Comparison of ENCODE assay signal across 17 cellular contexts in the genomic region with DNA sequence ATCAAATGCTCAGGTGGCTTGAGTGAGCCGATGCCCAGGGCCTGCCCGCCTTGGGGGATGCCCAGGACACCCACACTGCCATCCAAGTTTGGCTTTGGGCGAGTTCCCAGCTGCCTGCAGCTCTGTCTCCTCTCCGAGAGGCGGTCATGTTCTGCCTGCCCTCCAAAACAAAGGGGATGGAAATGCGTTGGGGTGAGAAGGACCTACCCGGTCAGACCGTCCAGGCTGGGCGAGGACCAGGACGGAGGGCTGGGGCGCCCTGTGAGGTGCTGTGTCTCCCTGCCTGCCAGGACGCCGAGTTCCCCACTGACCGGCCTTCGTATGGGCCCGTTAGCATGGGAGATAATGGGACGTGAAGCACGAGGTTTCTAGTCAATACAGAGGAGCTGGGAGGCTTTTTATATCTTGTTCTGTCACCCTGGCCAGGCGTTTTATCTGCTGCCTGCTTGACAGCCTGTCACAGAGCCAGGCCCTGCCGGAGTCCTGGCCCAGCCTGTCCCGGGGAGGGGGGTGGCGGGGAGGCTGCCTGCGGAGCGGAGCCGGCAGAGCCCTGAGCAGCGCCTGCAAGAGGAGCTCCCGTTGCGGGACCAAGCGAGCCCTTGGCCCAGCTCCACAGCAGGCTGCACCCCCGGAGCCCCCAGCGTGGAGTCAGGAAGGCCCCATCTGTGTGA. TPM values are rescaled to one million over a fixed set of nuclear protein-coding genes. Genes with fewer than 3 reads are reported as not detected.
DNase-seq lines count a peak whose midpoint lies in the region; ATAC-seq and TF ChIP-seq lines count a peak whose summit lies in the region.
"Had no signal": no experiment of that assay in that cellular context is flagged by ENCODE, and none has a peak within 500 bp of the region (broad histone marks: within the 10 kb centered on the region; RNA-seq: fewer than 3 reads in every experiment).

No MANE protein-coding gene starts in this region.

- no peak overlapping the region for H3K4me2 ChIP-seq in GM23248 (ENCODE audit: unreplicated experiment)
- H3K4me2 ChIP-seq: KMS-11 had no signal

- no peak overlapping the region for H3K27ac ChIP-seq in GM23248
- H3K27ac ChIP-seq in WERI-Rb-1 = peak overlapping the region; percentile 65
- peak overlapping the region; percentile 58 to 88 (median 81) for H3K27ac ChIP-seq in heart right ventricle
- no peak overlapping the region for H3K27ac ChIP-seq in prostate gland
- H3K27ac ChIP-seq: colonic mucosa, KMS-11, SJCRH30 had no signal

- H3K4me3 ChIP-seq in GM23248 = no peak overlapping the region
- peak overlapping the region; percentile 14; the same call in 1 of the 2 replicates for H3K4me3 ChIP-seq in WERI-Rb-1 (ENCODE audit: low read depth, low read length)
- peak overlapping the region in 3 of 10 donors; percentile 8 to 34 (median 25) for H3K4me3 ChIP-seq in heart right ventricle
- H3K4me3 ChIP-seq in prostate gland = no peak overlapping the region
- H3K4me3 ChIP-seq: colonic mucosa, SJCRH30, skin epidermis had no signal

- H2AFZ ChIP-seq in GM23248 = 0 out of 2 replicates have a peak overlapping the region, but pooled peaks have one; percentile 23

- peak; percentile 38 for DNase-seq in GM23248
- peak; percentile 59 for DNase-seq in WERI-Rb-1
- peak; percentile 81 to 83 for DNase-seq in heart right ventricle
- DNase-seq in prostate gland (ENCODE audit: low spot score) = peak; percentile 68
- DNase-seq in activated naive CD4-positive, alpha-beta T cell treated with Interleukin-2 at 50 U/mL for 16 hours = no peak
- no peak for DNase-seq in natural killer cell
- DNase-seq in A172 (ENCODE audit: low spot score) = no peak
- DNase-seq: activated CD4-positive, alpha-beta T cell treated with anti-CD3 and anti-CD28 coated beads for 48 hours; activated effector memory CD4-positive, alpha-beta T cell treated with anti-CD3 and anti-CD28 coated beads, Interleukin-2, amount 50 U/mL, for 16 hours; CD8-positive, alpha-beta T cell; colonic mucosa; H9 had no signal

- no peaks in the 10 kb centered on the region for H3K9me3 Mint-ChIP-seq in natural killer cell
- H3K9me3 Mint-ChIP-seq: CD8-positive, alpha-beta T cell; H9; memory B cell had no signal

- H3K27me3 ChIP-seq in GM23248 (replicated peaks; ENCODE audit: insufficient read depth) (peaks cover 22% of the 10 kb centered on the region), WERI-Rb-1 (ENCODE audit: insufficient read depth, low read depth, severe bottlenecking) (no peaks in the 10 kb centered on the region), heart right ventricle (peaks cover 0 to 56% (median 39%) of the 10 kb centered on the region in 7 donors), prostate gland (replicated peaks; ENCODE audit: insufficient read depth) (no peaks in the 10 kb centered on the region)

- TF ChIP-seq CTCF in WERI-Rb-1 (IDR thresholded peaks at IDR 0.05; ENCODE audit: low read depth, low read length) (no peak), heart right ventricle (IDR thresholded peaks at IDR 0.05) (no peak), prostate gland (IDR thresholded peaks at IDR 0.05) (no peak), natural killer cell (IDR thresholded peaks at IDR 0.05) (no peak)

- no peak overlapping the region for H3K9ac ChIP-seq in GM23248
- H3K9ac ChIP-seq: KMS-11 had no signal

- no peaks in the 10 kb centered on the region for H3K9me2 ChIP-seq in GM23248 (ENCODE audit: insufficient read depth)

- WGBS in GM23248 (ENCODE audit: low coverage in 1 of 2, low lambda C conversion rate in 2 of 2, missing lambda C conversion rate in 2 of 2), 2 experiments = 16 to 20% methylated on average over 25 to 31 of the region's 31 CpGs
- WGBS in heart right ventricle, 2 donors = 14 to 22% methylated on average over 31 of the region's 31 CpGs
- WGBS in prostate gland = 19% methylated on average over 31 of the region's 31 CpGs

- no peaks in the 10 kb centered on the region for H3K36me3 Mint-ChIP-seq in natural killer cell
- H3K36me3 Mint-ChIP-seq: CD8-positive, alpha-beta T cell; memory B cell had no signal

- peak; percentile 87 to 97 (median 90) for ATAC-seq in heart right ventricle
- no peak for ATAC-seq in GM19023 (IDR thresholded peaks at IDR 0.05; ENCODE audit: unreplicated experiment)
- no peak for ATAC-seq in natural killer cell
- ATAC-seq: CD8-positive, alpha-beta T cell had no signal

- H4K20me1 ChIP-seq in GM23248 (ENCODE audit: insufficient read depth) = no peaks in the 10 kb centered on the region

- in situ Hi-C loops in GM23248 (cut with MboI) = no loop called here

- no peaks in the 10 kb centered on the region for H3F3A ChIP-seq in GM23248 (ENCODE audit: insufficient read depth)

- no peak overlapping the region for H3K4me3 Mint-ChIP-seq in natural killer cell
- H3K4me3 Mint-ChIP-seq: CD8-positive, alpha-beta T cell; H9; memory B cell had no signal

- H3K27ac Mint-ChIP-seq in natural killer cell = no peak overlapping the region
- H3K27ac Mint-ChIP-seq: CD8-positive, alpha-beta T cell; H9; memory B cell had no signal

- H3K79me2 ChIP-seq in GM23248 (ENCODE audit: insufficient read depth) = no peaks in the 10 kb centered on the region

- H3K4me1 ChIP-seq in GM23248 (ENCODE audit: insufficient read depth) = no peaks in the 10 kb centered on the region
- peaks cover 16 to 42% (median 22%) of the 10 kb centered on the region in 9 donors for H3K4me1 ChIP-seq in heart right ventricle
- peaks cover 5% of the 10 kb centered on the region for H3K4me1 ChIP-seq in prostate gland (replicated peaks)
- H3K4me1 ChIP-seq: colonic mucosa had no signal

- H3K4me1 Mint-ChIP-seq in natural killer cell = no peaks in the 10 kb centered on the region
- H3K4me1 Mint-ChIP-seq: memory B cell had no signal

- TF ChIP-seq POLR2A in prostate gland (IDR thresholded peaks at IDR 0.05) = no peak

- H3K36me3 ChIP-seq in GM23248 (ENCODE audit: low read depth) = no peaks in the 10 kb centered on the region
- no peaks in the 10 kb centered on the region for H3K36me3 ChIP-seq in WERI-Rb-1
- H3K36me3 ChIP-seq in heart right ventricle = no peaks in the 10 kb centered on the region
- no peaks in the 10 kb centered on the region for H3K36me3 ChIP-seq in prostate gland
- H3K36me3 ChIP-seq: colonic mucosa, SJCRH30 had no signal

- peaks cover 0 to 10% of the 10 kb centered on the region in 2 donors for H3K27me3 Mint-ChIP-seq in natural killer cell (ENCODE audit: low read depth in 2 of 2)

- H3K9me3 ChIP-seq in GM23248 (ENCODE audit: low read depth) = no peaks in the 10 kb centered on the region
- no peaks in the 10 kb centered on the region for H3K9me3 ChIP-seq in WERI-Rb-1 (ENCODE audit: severe bottlenecking)
- no peaks in the 10 kb centered on the region for H3K9me3 ChIP-seq in heart right ventricle
- no peaks in the 10 kb centered on the region for H3K9me3 ChIP-seq in prostate gland
- H3K9me3 ChIP-seq: colonic mucosa, SJCRH30 had no signal

- intact Hi-C loops in heart right ventricle (cut with DNase I) = loop anchor here in 1 of 10 donors (10.0 kb wide), 1 partner anchor 63 kb away; no protein-coding TSS in a partner anchor
- intact Hi-C loops in prostate gland (cut with DNase I) = no loop called here
- intact Hi-C loops in natural killer cell (cut with micrococcal nuclease) = no loop called here

RNA-seq across cellular contexts. Expression of a gene that starts 22.0 kb away (rescaled TPM):
- 5.1 and 6.2 TPM in 2 replicates for total RNA-seq in GM23248 (2014; rRNA removed; shearing (Covaris generic))
- polyA plus RNA-seq in GM23248 (2016; fragmentation: Nextera tagmentation; extraction: Ambion mirVana) = 0.13 and 0.19 TPM in 2 replicates
- total RNA-seq in heart right ventricle = 1 to 10 TPM; 3.4 to 9.5 (median 6.4) TPM
- 1 to 10 TPM; 3.0 to 5.7 TPM for polyA plus RNA-seq in heart right ventricle
- total RNA-seq in prostate gland = 1 to 10 TPM; 2.0 to 3.0 TPM
- total RNA-seq in natural killer cell = under 1 TPM in 2 of 3 donors, not detected in 1; 0.30 to 0.45 TPM
- total RNA-seq in A172 (2014; rRNA removed; shearing (Covaris generic)) = 5.3 and 6.1 TPM in 2 replicates
- total RNA-seq: CD8-positive, alpha-beta T cell had no signal

Comparison
In these comparisons a context has a peak if more than half of its experiments do, and no peak if none do; other contexts are left out.
1. DNase-seq: peak in GM23248 (single experiment), WERI-Rb-1 (single experiment), heart right ventricle (2 of 2) and prostate gland (single experiment); none in activated naive CD4-positive, alpha-beta T cell treated with Interleukin-2 at 50 U/mL for 16 hours (single experiment), natural killer cell (single experiment) and A172 (single experiment).
2. H3K27ac ChIP-seq: peak in WERI-Rb-1 (single experiment) and heart right ventricle (10 of 10); none in GM23248 (single experiment) and prostate gland (0 of 2).
3. ATAC-seq: peak in heart right ventricle (8 of 8); none in GM19023 (single experiment) and natural killer cell (0 of 3).